8 cellular contexts compared by ENCODE assay signal in genomic region chr21:45292399-45293213, GRCh38. TPM values are rescaled to one million over a fixed set of nuclear protein-coding genes. Genes with fewer than 3 reads are reported as not detected.
DNase-seq lines count a peak whose midpoint lies in the region; ATAC-seq and TF ChIP-seq lines count a peak whose summit lies in the region.

No MANE protein-coding gene starts in this region.

- peak; percentile 90 for DNase-seq in ELR (ENCODE audit: low read depth)
- DNase-seq in M059J (ENCODE audit: low read depth) = peak; percentile 90
- DNase-seq in SK-MEL-5 (ENCODE audit: low read depth, low spot score) = peak; percentile 79
- peak; percentile 55 for DNase-seq in activated gamma-delta T cell treated with anti-CD3 and anti-CD28 coated beads, Interleukin-2, amount 50 U/mL, for 16 hours (ENCODE audit: low read depth)
- peak in 1 of 2 donors; percentile 46 for DNase-seq in foreskin keratinocyte
- DNase-seq in nucleus accumbens (lab: John Stamatoyannopoulos, UW) = peak in 52 of 56 donors; percentile 26 to 90 (median 74)
- DNase-seq in substantia nigra (lab: John Stamatoyannopoulos, UW) = peak; percentile 15 to 89 (median 77)

- H3K27ac ChIP-seq in foreskin keratinocyte (no peak overlapping the region), substantia nigra (ENCODE audit: low read depth, low read length, poor library complexity, severe bottlenecking) (peak overlapping the region; percentile 30)

- in situ Hi-C loops in SK-MEL-5 (cut with HindIII; ENCODE audit: low pct_unique_long_range_greater_than_20kb, low sequenced_read_pairs) = no loop called here

- peak; percentile 99 for TF ChIP-seq CTCF in foreskin keratinocyte (conservative IDR thresholded peaks at IDR 0.05)

- H3K4me1 ChIP-seq in foreskin keratinocyte = peaks cover 7% of the 10 kb centered on the region

- ATAC-seq in foreskin keratinocyte (peak; percentile 69), HG03196 (IDR thresholded peaks at IDR 0.05; ENCODE audit: unreplicated experiment) (no peak)

- H3K27me3 ChIP-seq in foreskin keratinocyte = no peaks in the 10 kb centered on the region

RNA-seq across cellular contexts. Expression of gene POFUT2, which starts 4.9 kb away (rescaled TPM):
- 65.7 and 81.8 TPM in 2 replicates for total RNA-seq in M059J (2014; rRNA removed; shearing (Covaris generic))
- 14.3 and 15.8 TPM in 2 replicates for total RNA-seq in SK-MEL-5 (2014; rRNA removed; shearing (Covaris generic))
- polyA plus RNA-seq in SK-MEL-5 (2015; cell fraction: cytosol; rRNA removed) = 31.9 and 34.3 TPM in 2 replicates
- 148 and 205 TPM in 2 replicates for polyA plus RNA-seq in SK-MEL-5 (2015; cell fraction: nucleus; rRNA removed)
- total RNA-seq in foreskin keratinocyte = 15.6 and 18.3 TPM in 2 replicates
- polyA plus RNA-seq in foreskin keratinocyte = 12.2 and 13.3 TPM in 2 replicates
